ENCODE assay signal across 1 cellular context in genomic region chr20:61885759-61886715, GRCh38.
TF ChIP-seq lines count a peak whose summit lies in the region.

No MANE protein-coding gene starts in this region.

TF ChIP-seq in IMR-90, 13 proteins besides CTCF, POLR2A, EP300 and RAD21 (continued from another document):
- TF ChIP-seq MXI1 (IDR thresholded peaks at IDR 0.05; ENCODE audit: borderline replicate concordance, low read depth, low read length) (no peak), NFE2L2 (IDR thresholded peaks at IDR 0.05; ENCODE audit: low read depth, low read length) (no peak), ELK1 (IDR thresholded peaks at IDR 0.05; ENCODE audit: borderline replicate concordance, low read depth, low read length) (no peak), RCOR1 (IDR thresholded peaks at IDR 0.05; ENCODE audit: insufficient replicate concordance, low read length) (no peak), MAZ (IDR thresholded peaks at IDR 0.05; ENCODE audit: borderline replicate concordance, low read depth, low read length) (no peak), BHLHE40 (IDR thresholded peaks at IDR 0.05; ENCODE audit: low read depth, low read length) (no peak), MAFK (IDR thresholded peaks at IDR 0.05; ENCODE audit: low read depth, low read length) (no peak), RFX5 (IDR thresholded peaks at IDR 0.05; ENCODE audit: low read depth, low read length) (no peak), SMC3 (IDR thresholded peaks at IDR 0.05; ENCODE audit: low read depth, low read length) (no peak)
